Comparison of ENCODE assay signal across 35 cellular contexts in the genomic region with DNA sequence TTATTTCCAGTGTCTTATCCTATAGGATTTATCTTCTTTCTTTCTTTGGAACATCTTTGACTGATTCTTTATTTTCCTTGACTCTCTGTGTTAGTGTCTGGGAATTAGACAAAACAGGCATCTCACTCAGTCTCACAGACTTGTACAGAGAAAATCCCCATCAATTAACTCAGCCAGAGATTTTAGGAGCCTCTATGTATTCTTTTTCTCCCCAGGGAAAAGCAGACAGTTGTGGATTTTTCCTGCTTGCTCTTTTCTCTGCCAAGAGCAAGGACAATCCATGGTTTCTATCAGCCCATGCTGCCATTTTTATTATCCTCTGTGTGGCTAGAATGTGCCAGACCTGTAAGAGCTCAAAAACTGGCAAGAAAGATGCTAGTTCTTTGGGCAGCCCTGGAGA.
"Had no signal": no experiment of that assay in that cellular context is flagged by ENCODE, and none has a peak within 500 bp of the region (broad histone marks: within the 10 kb centered on the region; RNA-seq: fewer than 3 reads in every experiment).

No MANE protein-coding gene starts in this region.

- H3K9ac ChIP-seq: KMS-11 had no signal

- H3K27ac ChIP-seq: KMS-11 had no signal

- H3K36me3 ChIP-seq: MG63 had no signal

- H3K4me3 ChIP-seq: MG63 had no signal

- H3K27me3 ChIP-seq: MG63 had no signal

- H3K4me2 ChIP-seq: KMS-11 had no signal

- DNase-seq: Karpas-422, Kasumi-1, MG63, MM.1S, MV-4-11, NCI-H1048, NCI-H1092, NCI-H1092 treated with DMSO at 0.1 percent for 48 hours, NCI-H1105, NCI-H1105 treated with DMSO at 0.1 percent for 48 hours, NCI-H1417, NCI-H1417 treated with DMSO at 0.1 percent for 48 hours, NCI-H1436, NCI-H1436 treated with DMSO at 0.1 percent for 48 hours, NCI-H146, NCI-H1694, NCI-H1694 treated with DMSO at 0.1 percent for 48 hours, NCI-H187, NCI-H187 treated with DMSO at 0.1 percent for 48 hours, NCI-H1930, NCI-H2029, NCI-H2029 treated with DMSO at 0.1 percent for 48 hours, NCI-H2081, NCI-H2081 treated with DMSO at 0.1 percent for 48 hours, NCI-H2107, NCI-H2171, NCI-H2171 treated with DMSO at 0.1 percent for 48 hours, NCI-H2227 treated with DMSO at 0.1 percent for 48 hours, NCI-H226, NCI-H345, NCI-H446, NCI-H446 treated with DMSO at 0.1 percent for 48 hours, NCI-H510A, NCI-H510A treated with DMSO at 0.1 percent for 48 hours had no signal
